ENCODE assay signal across 8 cellular contexts in genomic region chr11:79437274-79437980, GRCh38. TPM values are rescaled to one million over a fixed set of nuclear protein-coding genes. Genes with fewer than 3 reads are reported as not detected.
DNase-seq lines count a peak whose midpoint lies in the region; ATAC-seq and TF ChIP-seq lines count a peak whose summit lies in the region.

No MANE protein-coding gene starts in this region.

- no peak for ATAC-seq in activated naive CD4-positive, alpha-beta T cell treated with anti-CD3 and anti-CD28 coated beads, Interleukin-2, amount 50 U/mL, for 72 hours

- H3K4me3 ChIP-seq in esophagus squamous epithelium, result peak overlapping the region; percentile 44 to 74 (median 65)

- TF ChIP-seq CTCF in esophagus squamous epithelium (IDR thresholded peaks at IDR 0.05), result no peak

- H3K27ac Mint-ChIP-seq in activated naive CD4-positive, alpha-beta T cell treated with anti-CD3 and anti-CD28 coated beads, Interleukin-2, amount 50 U/mL, for 72 hours, result no peak overlapping the region

- H3K9me3 ChIP-seq in esophagus squamous epithelium, result no peaks in the 10 kb centered on the region

- peak overlapping the region; percentile 75 to 87 (median 84) for H3K27ac ChIP-seq in esophagus squamous epithelium

- no peaks in the 10 kb centered on the region for H3K36me3 ChIP-seq in esophagus squamous epithelium

- 4% methylated on average over 5 of the region's 74 CpGs; no CpG with 5 or more reads in 1 of the 2 donors for WGBS in esophagus squamous epithelium, 2 donors

- H3K36me3 Mint-ChIP-seq in activated naive CD4-positive, alpha-beta T cell treated with anti-CD3 and anti-CD28 coated beads, Interleukin-2, amount 50 U/mL, for 72 hours, result peaks cover 11 to 18% of the 10 kb centered on the region in 2 donors

- H3K4me1 ChIP-seq in esophagus squamous epithelium, result peaks cover 21 to 73% (median 36%) of the 10 kb centered on the region in 3 donors

- H3K9me3 Mint-ChIP-seq in activated naive CD4-positive, alpha-beta T cell treated with anti-CD3 and anti-CD28 coated beads, Interleukin-2, amount 50 U/mL, for 72 hours, result peaks cover 0 to 5% of the 10 kb centered on the region in 2 donors

- H3K27me3 ChIP-seq in esophagus squamous epithelium, result peaks cover 0 to 94% (median 7%) of the 10 kb centered on the region in 4 donors

- no peak for TF ChIP-seq POLR2A in esophagus squamous epithelium (IDR thresholded peaks at IDR 0.05)

- intact Hi-C loops in esophagus squamous epithelium (cut with DNase I), result no loop called here

- DNase-seq in SKM-1 treated with dmso at 0.1 percent for 144 hours (lab: John Stamatoyannopoulos, UW; ENCODE audit: unreplicated experiment) (peak; percentile 26), SKM-1 (lab: John Stamatoyannopoulos, UW; ENCODE audit: unreplicated experiment) (no peak), NCI-H774 (lab: John Stamatoyannopoulos, UW) (peak; percentile 60), esophagus squamous epithelium (lab: John Stamatoyannopoulos, UW) (no peak), myocyte (ENCODE audit: low read depth) (peak; percentile 33), HCEC 1CT (no peak), H4 (ENCODE audit: low spot score) (no peak)
- no peak for DNase-seq in activated naive CD4-positive, alpha-beta T cell treated with anti-CD3 and anti-CD28 coated beads, Interleukin-2, amount 50 U/mL, for 72 hours (ENCODE audit: low spot score in 2 of 2)

RNA-seq across cellular contexts. Expression of gene TENM4, which starts 3.4 kb away (rescaled TPM):
- 10 to 100 TPM in 3 of 4 donors, 1 to 10 TPM in 1; 7.7 to 39.3 (median 16.1) TPM for total RNA-seq in esophagus squamous epithelium
- total RNA-seq in myocyte, result 0.21 and 0.31 TPM in 2 replicates
- 0.73 TPM for polyA plus RNA-seq in myocyte (2012)
- total RNA-seq in H4 (2014; rRNA removed; shearing (Covaris generic)), result 0.31 and 0.82 TPM in 2 replicates
- not detected for total RNA-seq in activated naive CD4-positive, alpha-beta T cell treated with anti-CD3 and anti-CD28 coated beads, Interleukin-2, amount 50 U/mL, for 72 hours

Comparison
In these comparisons a context has a peak if more than half of its experiments do, and no peak if none do; other contexts are left out.
1. DNase-seq: peak in SKM-1 treated with dmso at 0.1 percent for 144 hours (single experiment), NCI-H774 (single experiment) and myocyte (single experiment); none in SKM-1 (single experiment), esophagus squamous epithelium (single experiment), HCEC 1CT (single experiment), H4 (single experiment) and activated naive CD4-positive, alpha-beta T cell treated with anti-CD3 and anti-CD28 coated beads, Interleukin-2, amount 50 U/mL, for 72 hours (0 of 2).